ENCODE assay signal across 8 cellular contexts in the genomic region with DNA sequence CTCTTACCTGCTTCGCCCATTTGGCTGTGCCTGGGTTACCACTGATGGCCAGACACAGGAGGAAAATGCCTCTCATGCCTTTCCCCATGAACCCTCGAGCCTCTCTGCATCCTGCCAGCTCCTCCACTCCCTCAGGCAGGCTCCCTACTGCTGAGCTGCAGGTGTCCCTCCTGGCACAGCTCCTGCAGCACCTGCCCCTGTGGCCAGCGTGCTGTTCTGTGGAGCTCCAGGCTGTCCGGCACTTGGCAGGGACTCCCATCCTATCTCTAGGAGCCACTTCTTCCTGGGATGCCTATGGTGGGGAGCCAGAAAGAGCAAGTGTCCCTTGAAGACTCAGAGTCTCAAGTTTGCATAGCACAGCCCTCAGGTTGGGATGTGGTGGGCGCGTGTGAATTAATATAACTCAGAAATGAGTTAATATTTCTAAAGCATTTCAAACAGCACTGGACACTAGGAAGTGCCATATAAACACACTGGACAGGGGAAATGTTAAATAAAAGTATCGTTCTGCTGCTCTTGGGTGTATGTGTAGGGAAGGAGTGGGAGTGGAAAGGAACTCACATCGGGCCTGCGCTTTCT. TPM values are rescaled to one million over a fixed set of nuclear protein-coding genes. Genes with fewer than 3 reads are reported as not detected.
A peak's percentile ranks its signal among the peaks of the same experiment; 100 is the strongest.
DNase-seq lines count a peak whose midpoint lies in the region; ATAC-seq lines count a peak whose summit lies in the region.

No MANE protein-coding gene starts in this region.

- H3K4me1 Mint-ChIP-seq in T-cell (peaks cover 24 to 28% (median 25%) of the 10 kb centered on the region in 3 donors), memory B cell (peaks cover 7% of the 10 kb centered on the region)

- no peaks in the 10 kb centered on the region for H3K36me3 ChIP-seq in HUES48 (ENCODE audit: control insufficient read depth, insufficient read depth, low read length)

- H3K27ac Mint-ChIP-seq in T-cell = peak overlapping the region in 1 of 2 donors; percentile 36
- H3K27ac Mint-ChIP-seq in memory B cell = no peak overlapping the region

- peak; percentile 86 for DNase-seq in COR-L47 (lab: John Stamatoyannopoulos, UW)
- no peak for DNase-seq in T-cell
- DNase-seq in memory B cell (ENCODE audit: low spot score in 2 of 2) = no peak
- DNase-seq in T1000 (lab: John Stamatoyannopoulos, UW) = no peak
- no peak for DNase-seq in stimulated activated CD8-positive, alpha-beta memory T cell treated with anti-CD3 and anti-CD28 coated beads, Interleukin-4, amount 100 ng/mL, for 48 hours
- no peak for DNase-seq in NCI-H526 treated with DMSO at 0.1 percent for 48 hours (lab: John Stamatoyannopoulos, UW)

- H3K4me3 Mint-ChIP-seq in T-cell = peak overlapping the region in 2 of 3 donors; percentile 17 to 69
- peak overlapping the region; percentile 22 for H3K4me3 Mint-ChIP-seq in memory B cell

- peaks cover 63 to 88% of the 10 kb centered on the region in 2 donors for H3K27me3 Mint-ChIP-seq in T-cell
- H3K27me3 Mint-ChIP-seq in memory B cell = peaks cover 38% of the 10 kb centered on the region

- no peak for ATAC-seq in T-cell (replicated peaks in 1 of 4)
- ATAC-seq in memory B cell (ENCODE audit: low read depth) = no peak
- ATAC-seq in HG02981 (IDR thresholded peaks at IDR 0.05; ENCODE audit: unreplicated experiment) = no peak

- peaks cover 9% of the 10 kb centered on the region for H3K4me1 ChIP-seq in HUES48 (ENCODE audit: control insufficient read depth, insufficient read depth, low read length)

- peaks cover 99% of the 10 kb centered on the region for H3K27me3 ChIP-seq in HUES48 (ENCODE audit: control insufficient read depth, insufficient read depth, low read length)

- H3K27ac ChIP-seq in HUES48 (ENCODE audit: low read depth, low read length) = no peak overlapping the region

- no peak overlapping the region for H3K9ac ChIP-seq in HUES48 (ENCODE audit: low read depth, low read length)

- H3K36me3 Mint-ChIP-seq in T-cell = no peaks in the 10 kb centered on the region
- no peaks in the 10 kb centered on the region for H3K36me3 Mint-ChIP-seq in memory B cell

- POLR2A ChIA-PET in T-cell (lab: Charles Lee) = no interaction called here

- no peaks in the 10 kb centered on the region for H3K9me3 ChIP-seq in HUES48 (ENCODE audit: control insufficient read depth, insufficient read depth, low read length)

- H3K9me3 Mint-ChIP-seq in T-cell (no peaks in the 10 kb centered on the region), memory B cell (no peaks in the 10 kb centered on the region)

- CTCF ChIA-PET in T-cell (lab: Charles Lee) = no interaction called here

- peak overlapping the region; percentile 56 for H3K4me3 ChIP-seq in HUES48 (ENCODE audit: low read depth, low read length)

RNA-seq across cellular contexts. Expression of gene LRRC71, which starts 2.6 kb away (rescaled TPM):
- total RNA-seq in T-cell = not detected

RNA-seq across cellular contexts. Expression of gene PEAR1, which starts 29.6 kb away (rescaled TPM):
- under 1 TPM; 0.09 to 0.67 (median 0.28) TPM for total RNA-seq in T-cell
